ENCODE assay signal across 12 cellular contexts in genomic region chr2:234502285-234502918, GRCh38. TPM values are rescaled to one million over a fixed set of nuclear protein-coding genes. Genes with fewer than 3 reads are reported as not detected.
DNase-seq lines count a peak whose midpoint lies in the region; TF ChIP-seq lines count a peak whose summit lies in the region.
"Had no signal": no experiment of that assay in that cellular context is flagged by ENCODE, and none has a peak within 500 bp of the region (broad histone marks: within the 10 kb centered on the region; RNA-seq: fewer than 3 reads in every experiment).

No MANE protein-coding gene starts in this region.

- no peaks in the 10 kb centered on the region for H3K4me1 ChIP-seq in A673 (ENCODE audit: insufficient read depth, low read length, poor library complexity, severe bottlenecking)

- intact Hi-C loops in A673 (cut with micrococcal nuclease; ENCODE audit: unreplicated experiment) (loop anchor here (5.0 kb wide), 1 partner anchor 365 kb away; no protein-coding TSS in a partner anchor), head of caudate nucleus (cut with DNase I) (loop anchor here (5.0 kb wide), 1 partner anchor 365 kb away; no protein-coding TSS in a partner anchor)

- CTCF ChIA-PET in A673 (lab: Charles Lee): no interaction called here
- CTCF ChIA-PET in activated CD4-positive, alpha-beta memory T cell treated with anti-CD3 and anti-CD28 coated beads, Interleukin-2, amount 10 ng/mL, durations not matched to agents 7 days and 5 days (lab: Charles Lee): interaction anchor here (1.0 to 3.5 kb wide), 5 partner anchors 13 to 574 kb away, joined by 3 to 77 read pairs (median 3); no protein-coding TSS in a partner anchor

- H3K9me3 ChIP-seq in A673 (ENCODE audit: low read depth, low read length, poor library complexity, severe bottlenecking): no peaks in the 10 kb centered on the region

- H3K27ac Mint-ChIP-seq in activated CD4-positive, alpha-beta memory T cell treated with anti-CD3 and anti-CD28 coated beads, Interleukin-2, amount 10 ng/mL, durations not matched to agents 7 days and 5 days: no peak overlapping the region
- H3K27ac Mint-ChIP-seq: activated naive CD8-positive, alpha-beta T cell treated with anti-CD3 and anti-CD28 coated beads, Interleukin-2, amount 10 ng/mL, durations not matched to agents 7 days and 5 days had no signal

- H3K27ac ChIP-seq in A673 (ENCODE audit: low read depth, low read length, poor library complexity, severe bottlenecking) (no peak overlapping the region), substantia nigra (ENCODE audit: low read depth, low read length, poor library complexity, severe bottlenecking) (no peak overlapping the region)
- H3K27ac ChIP-seq: C4-2B had no signal

- no peaks in the 10 kb centered on the region for H3K36me3 ChIP-seq in A673 (ENCODE audit: insufficient read depth, low read length, poor library complexity, severe bottlenecking)

- POLR2A ChIA-PET in A673 (lab: Charles Lee; ENCODE audit: low non-redundant PET): interaction anchor here (0.6 kb wide), 1 partner anchor 99 kb away, joined by 4 read pairs; no protein-coding TSS in a partner anchor
- POLR2A ChIA-PET in activated CD4-positive, alpha-beta memory T cell treated with anti-CD3 and anti-CD28 coated beads, Interleukin-2, amount 10 ng/mL, durations not matched to agents 7 days and 5 days (lab: Charles Lee): no interaction called here

- no peak overlapping the region for H3K4me3 Mint-ChIP-seq in activated CD4-positive, alpha-beta memory T cell treated with anti-CD3 and anti-CD28 coated beads, Interleukin-2, amount 10 ng/mL, durations not matched to agents 7 days and 5 days
- H3K4me3 Mint-ChIP-seq: activated naive CD8-positive, alpha-beta T cell treated with anti-CD3 and anti-CD28 coated beads, Interleukin-2, amount 10 ng/mL, durations not matched to agents 7 days and 5 days had no signal

- DNase-seq in A673 (ENCODE audit: low spot score): peak; percentile 40
- DNase-seq in HT1080 (ENCODE audit: low read depth): peak; percentile 99
- DNase-seq in RKO (ENCODE audit: low spot score): peak; percentile 62
- DNase-seq in fibroblast of peridontal ligament (ENCODE audit: extremely low read depth): peak; percentile 78
- no peak for DNase-seq in head of caudate nucleus
- DNase-seq in effector CD4-positive, alpha-beta T cell: no peak
- DNase-seq in substantia nigra (lab: John Stamatoyannopoulos, UW): no peak
- DNase-seq in activated CD4-positive, alpha-beta memory T cell treated with anti-CD3 and anti-CD28 coated beads, Interleukin-2, amount 10 ng/mL, durations not matched to agents 7 days and 5 days: no peak
- DNase-seq: activated CD4-positive, CD25-positive, alpha-beta regulatory T cell; activated naive CD8-positive, alpha-beta T cell treated with anti-CD3 and anti-CD28 coated beads, Interleukin-2, amount 10 ng/mL, durations not matched to agents 7 days and 5 days; glutamatergic neuron had no signal

- H3K9me3 Mint-ChIP-seq in activated CD4-positive, alpha-beta memory T cell treated with anti-CD3 and anti-CD28 coated beads, Interleukin-2, amount 10 ng/mL, durations not matched to agents 7 days and 5 days: no peaks in the 10 kb centered on the region
- H3K9me3 Mint-ChIP-seq: activated naive CD8-positive, alpha-beta T cell treated with anti-CD3 and anti-CD28 coated beads, Interleukin-2, amount 10 ng/mL, durations not matched to agents 7 days and 5 days had no signal

- TF ChIP-seq CTCF in A673 (conservative IDR thresholded peaks at IDR 0.05; ENCODE audit: low read depth, low read length): no peak

- H3K4me3 ChIP-seq in A673 (ENCODE audit: low read depth, low read length, poor library complexity, severe bottlenecking): no peak overlapping the region

- no TSS peak for BruUV-seq in A673 (replicated peaks; lab: Mats Ljungman, UMichigan)

- peaks cover 31% of the 10 kb centered on the region for H3K4me1 Mint-ChIP-seq in activated CD4-positive, alpha-beta memory T cell treated with anti-CD3 and anti-CD28 coated beads, Interleukin-2, amount 10 ng/mL, durations not matched to agents 7 days and 5 days

- H3K36me3 Mint-ChIP-seq in activated CD4-positive, alpha-beta memory T cell treated with anti-CD3 and anti-CD28 coated beads, Interleukin-2, amount 10 ng/mL, durations not matched to agents 7 days and 5 days (ENCODE audit: low read depth): peaks cover 12% of the 10 kb centered on the region
- H3K36me3 Mint-ChIP-seq: activated naive CD8-positive, alpha-beta T cell treated with anti-CD3 and anti-CD28 coated beads, Interleukin-2, amount 10 ng/mL, durations not matched to agents 7 days and 5 days had no signal

- no peaks in the 10 kb centered on the region for H3K27me3 ChIP-seq in A673 (replicated peaks; ENCODE audit: insufficient read depth, low read depth, low read length, poor library complexity)

- H3K27me3 Mint-ChIP-seq in activated CD4-positive, alpha-beta memory T cell treated with anti-CD3 and anti-CD28 coated beads, Interleukin-2, amount 10 ng/mL, durations not matched to agents 7 days and 5 days: peaks cover 17% of the 10 kb centered on the region

RNA-seq across cellular contexts. Expression of gene ARL4C, which starts 5.5 kb away (rescaled TPM):
- total RNA-seq in A673 (2021): 3.0 and 3.5 TPM in 2 replicates
- 89.0 and 111 TPM in 2 replicates for total RNA-seq in HT1080 (2014; rRNA removed; shearing (Covaris generic))
- 113 and 137 TPM in 2 replicates for polyA plus RNA-seq in HT1080 (2015; cell fraction: cytosol; rRNA removed)
- 70.4 and 93.2 TPM in 2 replicates for polyA plus RNA-seq in HT1080 (2015; cell fraction: nucleus; rRNA removed)
- total RNA-seq in activated CD4-positive, alpha-beta memory T cell treated with anti-CD3 and anti-CD28 coated beads, Interleukin-2, amount 10 ng/mL, durations not matched to agents 7 days and 5 days: 100 to 1,000 TPM; 445 to 449 TPM

Comparison
In these comparisons a context has a peak if more than half of its experiments do, and no peak if none do; other contexts are left out.
1. DNase-seq: peak in A673 (single experiment), HT1080 (single experiment), RKO (single experiment) and fibroblast of peridontal ligament (single experiment); none in head of caudate nucleus (0 of 42), effector CD4-positive, alpha-beta T cell (single experiment), substantia nigra (0 of 49) and activated CD4-positive, alpha-beta memory T cell treated with anti-CD3 and anti-CD28 coated beads, Interleukin-2, amount 10 ng/mL, durations not matched to agents 7 days and 5 days (single experiment).
2. RNA of gene ARL4C, which starts 5.5 kb away (total RNA-seq): 445 to 449 TPM in activated CD4-positive, alpha-beta memory T cell treated with anti-CD3 and anti-CD28 coated beads, Interleukin-2, amount 10 ng/mL, durations not matched to agents 7 days and 5 days and 89.0 to 111 TPM in HT1080; 3.0 to 3.5 TPM in A673; every median in the first group is over 10 times any median in the second.